ENCODE assay signal across 14 cellular contexts in the genomic region with DNA sequence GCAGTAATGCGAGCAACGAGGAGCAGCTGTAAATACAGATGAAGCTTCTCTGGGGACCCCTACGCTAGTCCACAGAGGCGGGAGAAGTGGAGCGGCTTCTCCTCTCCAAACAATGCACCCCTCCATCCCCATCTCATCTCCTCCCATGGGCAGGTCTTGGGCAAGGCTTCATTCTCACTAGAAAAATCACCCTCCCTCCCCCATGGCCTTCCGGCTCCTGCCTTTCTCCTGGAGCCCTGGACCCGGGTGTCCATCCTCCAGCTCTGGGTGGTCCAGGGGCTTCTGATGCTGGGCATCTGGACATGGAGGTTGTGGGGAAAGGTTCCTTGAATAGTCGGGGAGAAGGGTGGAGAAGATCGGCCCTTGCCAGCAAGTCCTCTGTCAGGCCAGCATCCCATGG. TPM values are rescaled to one million over a fixed set of nuclear protein-coding genes. Genes with fewer than 3 reads are reported as not detected.
A peak's percentile ranks its signal among the peaks of the same experiment; 100 is the strongest.
DNase-seq lines count a peak whose midpoint lies in the region; ATAC-seq and TF ChIP-seq lines count a peak whose summit lies in the region.
"Had no signal": no experiment of that assay in that cellular context is flagged by ENCODE, and none has a peak within 500 bp of the region (broad histone marks: within the 10 kb centered on the region; RNA-seq: fewer than 3 reads in every experiment).

No MANE protein-coding gene starts in this region.

- no peak overlapping the region for H3K4me3 ChIP-seq in DOHH2 (ENCODE audit: low read length)
- no peak overlapping the region for H3K4me3 ChIP-seq in SU-DHL-6 (ENCODE audit: insufficient read depth, low read length, poor library complexity, severe bottlenecking)
- H3K4me3 ChIP-seq in neuronal stem cell (ENCODE audit: low read length in 2 of 2): no peak overlapping the region
- H3K4me3 ChIP-seq: heart right ventricle, stomach had no signal

- peak overlapping the region; percentile 5 for H3K14ac ChIP-seq in neuronal stem cell (ENCODE audit: low read length)

- WGBS in neuronal stem cell (ENCODE audit: extremely low coverage in 2 of 2, insufficient read length in 2 of 2, insufficient replicate concordance in 1 of 2), 2 donors: no CpG with 5 or more reads among the region's 9 CpGs

- H3K4me2 ChIP-seq in DOHH2 (ENCODE audit: low read length): peak overlapping the region; percentile 26; the same call in 1 of the 2 replicates
- peak overlapping the region; percentile 17 for H3K4me2 ChIP-seq in SU-DHL-6 (ENCODE audit: low read depth, low read length, poor library complexity, severe bottlenecking)
- no peak overlapping the region for H3K4me2 ChIP-seq in neuronal stem cell (ENCODE audit: insufficient read depth, low read length, poor library complexity, severe bottlenecking)

- H3K9me3 ChIP-seq in DOHH2 (ENCODE audit: control insufficient read depth, insufficient read depth, low read length) (peaks cover 13% of the 10 kb centered on the region), SU-DHL-6 (ENCODE audit: insufficient read depth, low read length) (peaks cover 8% of the 10 kb centered on the region; the same call in 1 of the 2 replicates), neuronal stem cell (replicated peaks in 1 of 2; ENCODE audit: control insufficient read depth in 2 of 2, insufficient read depth in 1 of 2, low read depth in 1 of 2, low read length in 2 of 2) (peaks cover 8 to 10% of the 10 kb centered on the region in 2 donors)

- no peak for ATAC-seq in HG02588 (IDR thresholded peaks at IDR 0.05; ENCODE audit: unreplicated experiment)

- H4K91ac ChIP-seq in neuronal stem cell (ENCODE audit: low read depth, low read length, poor library complexity): no peak overlapping the region

- H4K20me1 ChIP-seq in DOHH2 (ENCODE audit: control insufficient read depth, insufficient read depth, low read depth, low read length): no peaks in the 10 kb centered on the region
- H4K20me1 ChIP-seq in SU-DHL-6 (ENCODE audit: low read depth, low read length): no peaks in the 10 kb centered on the region

- H3K79me2 ChIP-seq in DOHH2 (ENCODE audit: control insufficient read depth, low read length): no peaks in the 10 kb centered on the region
- H3K79me2 ChIP-seq in SU-DHL-6 (ENCODE audit: insufficient read depth, low read length): no peaks in the 10 kb centered on the region

- H3K23ac ChIP-seq in neuronal stem cell (ENCODE audit: low read depth, low read length, poor library complexity): no peak overlapping the region

- no peak overlapping the region for H2BK120ac ChIP-seq in neuronal stem cell (ENCODE audit: low read depth, low read length)

- no peak overlapping the region for H2BK5ac ChIP-seq in neuronal stem cell (ENCODE audit: low read length)

- H3K9me2 ChIP-seq in DOHH2 (replicated peaks; ENCODE audit: control insufficient read depth, low read length) (no peaks in the 10 kb centered on the region), SU-DHL-6 (replicated peaks; ENCODE audit: insufficient read depth, low read length) (no peaks in the 10 kb centered on the region)

- H4K8ac ChIP-seq in neuronal stem cell (ENCODE audit: low read depth, low read length): no peak overlapping the region

- CTCF ChIA-PET in RWPE1 (lab: Yijun Ruan, JAX): interaction anchor here (0.6 to 1.1 kb wide), 6 partner anchors 9 to 466 kb away, joined by 3 to 8 read pairs (median 4); no protein-coding TSS in a partner anchor

- POLR2A ChIA-PET in RWPE1 (lab: Yijun Ruan, JAX; ENCODE audit: low non-redundant PET): no interaction called here

- no peak overlapping the region for H2BK15ac ChIP-seq in neuronal stem cell (ENCODE audit: low read length)

- no peak overlapping the region for H3K27ac ChIP-seq in DOHH2 (ENCODE audit: low read depth, low read length)
- H3K27ac ChIP-seq in SU-DHL-6 (ENCODE audit: low read depth, low read length): no peak overlapping the region
- no peak overlapping the region for H3K27ac ChIP-seq in neuronal stem cell (replicated peaks; ENCODE audit: low read length)
- H3K27ac ChIP-seq in RWPE1: no peak overlapping the region
- H3K27ac ChIP-seq: C4-2B, heart right ventricle, stomach had no signal

- H3F3A ChIP-seq in DOHH2 (ENCODE audit: control insufficient read depth, insufficient read depth) (no peaks in the 10 kb centered on the region; the same call in 1 of the 2 replicates), SU-DHL-6 (ENCODE audit: insufficient read depth) (no peaks in the 10 kb centered on the region)

- no peak overlapping the region for H3K4ac ChIP-seq in neuronal stem cell (ENCODE audit: low read length)

- peak in 2 of 3 experiments; percentile 42 to 62 for DNase-seq in NCI-H1417 (lab: John Stamatoyannopoulos, UW)
- DNase-seq in NCI-H1417 treated with DMSO at 0.1 percent for 48 hours (lab: John Stamatoyannopoulos, UW): no peak
- DNase-seq in neuronal stem cell (ENCODE audit: low spot score): no peak
- no peak for DNase-seq in NCI-H1694 (lab: John Stamatoyannopoulos, UW)
- no peak for DNase-seq in RWPE1 (ENCODE audit: low spot score)
- DNase-seq: NCI-H2029, NCI-H524 treated with DMSO at 0.1 percent for 48 hours had no signal

- peak overlapping the region; percentile 9 for H3K18ac ChIP-seq in neuronal stem cell (ENCODE audit: low read length)

- no peaks in the 10 kb centered on the region for H3K79me1 ChIP-seq in neuronal stem cell (ENCODE audit: low read depth, low read length)

- H3K36me3 ChIP-seq in DOHH2 (ENCODE audit: control insufficient read depth, low read length): no peaks in the 10 kb centered on the region
- no peaks in the 10 kb centered on the region; the same call in 1 of the 2 replicates for H3K36me3 ChIP-seq in SU-DHL-6 (ENCODE audit: low read length)
- H3K36me3 ChIP-seq in neuronal stem cell (replicated peaks in 1 of 2; ENCODE audit: control insufficient read depth in 2 of 2, insufficient read depth in 2 of 2, low read length in 2 of 2): no peaks in the 10 kb centered on the region
- H3K36me3 ChIP-seq: heart right ventricle, stomach had no signal

- H3K27me3 ChIP-seq in DOHH2 (ENCODE audit: control insufficient read depth, low read length) (peaks cover 14% of the 10 kb centered on the region), SU-DHL-6 (ENCODE audit: low read length) (no peaks in the 10 kb centered on the region), neuronal stem cell (ENCODE audit: control insufficient read depth in 3 of 3, insufficient read depth in 3 of 3, low read depth in 1 of 3, low read length in 3 of 3) (peaks cover 0 to 20% (median 2%) of the 10 kb centered on the region in 3 experiments)

- no peak overlapping the region for H2BK12ac ChIP-seq in neuronal stem cell (ENCODE audit: low read length)

- H3K4me1 ChIP-seq in DOHH2 (ENCODE audit: control insufficient read depth, low read length) (peaks cover 30% of the 10 kb centered on the region), neuronal stem cell (ENCODE audit: control insufficient read depth in 2 of 2, insufficient read depth in 1 of 2, low read depth in 1 of 2, low read length in 2 of 2) (peaks cover 1 to 4% of the 10 kb centered on the region in 2 donors)

- no peak overlapping the region for H2AK5ac ChIP-seq in neuronal stem cell (ENCODE audit: low read depth, low read length)

- no peak overlapping the region for H2AFZ ChIP-seq in SU-DHL-6 (ENCODE audit: low read depth, low read length, severe bottlenecking)
- H2AFZ ChIP-seq in neuronal stem cell (ENCODE audit: low read length): no peak overlapping the region

- TF ChIP-seq CTCF in DOHH2 (IDR thresholded peaks at IDR 0.05; ENCODE audit: low read depth, low read length, poor library complexity, severe bottlenecking) (no peak), SU-DHL-6 (IDR thresholded peaks at IDR 0.05; ENCODE audit: insufficient read depth, low read length, poor library complexity, severe bottlenecking) (no peak), RWPE1 (conservative IDR thresholded peaks at IDR 0.05; ENCODE audit: low read depth) (no peak)

- H3K9ac ChIP-seq in SU-DHL-6 (ENCODE audit: low read length): no peak overlapping the region
- no peak overlapping the region for H3K9ac ChIP-seq in neuronal stem cell (ENCODE audit: low read depth, low read length, poor library complexity)

RNA-seq across cellular contexts. Expression of gene RAC2, which starts 16.3 kb away (rescaled TPM):
- 1.2 TPM for polyA plus RNA-seq in neuronal stem cell (2013, experiment 1 of 2)
- 1.1 TPM for polyA plus RNA-seq in neuronal stem cell (2013, experiment 2 of 2)

RNA-seq across cellular contexts. Expression of gene CYTH4, which starts 21.9 kb away (rescaled TPM):
- polyA plus RNA-seq in neuronal stem cell (2013, experiment 1 of 2): not detected
- polyA plus RNA-seq in neuronal stem cell (2013, experiment 2 of 2): not detected
- polyA plus RNA-seq: fibroblast of lung had no signal

RNA-seq across cellular contexts. Expression of gene SSTR3, which starts 48.1 kb away (rescaled TPM):
- 0.22 TPM for polyA plus RNA-seq in neuronal stem cell (2013, experiment 1 of 2)
- polyA plus RNA-seq in neuronal stem cell (2013, experiment 2 of 2): 0.28 TPM
- polyA plus RNA-seq: fibroblast of lung, heart right ventricle had no signal

Comparison
In these comparisons a context has a peak if more than half of its experiments do, and no peak if none do; other contexts are left out.
1. DNase-seq: peak in NCI-H1417 (2 of 3); none in NCI-H1417 treated with DMSO at 0.1 percent for 48 hours (single experiment), neuronal stem cell (single experiment), NCI-H1694 (single experiment) and RWPE1 (single experiment).